ENCODE assay signal across 33 cellular contexts in the genomic region with DNA sequence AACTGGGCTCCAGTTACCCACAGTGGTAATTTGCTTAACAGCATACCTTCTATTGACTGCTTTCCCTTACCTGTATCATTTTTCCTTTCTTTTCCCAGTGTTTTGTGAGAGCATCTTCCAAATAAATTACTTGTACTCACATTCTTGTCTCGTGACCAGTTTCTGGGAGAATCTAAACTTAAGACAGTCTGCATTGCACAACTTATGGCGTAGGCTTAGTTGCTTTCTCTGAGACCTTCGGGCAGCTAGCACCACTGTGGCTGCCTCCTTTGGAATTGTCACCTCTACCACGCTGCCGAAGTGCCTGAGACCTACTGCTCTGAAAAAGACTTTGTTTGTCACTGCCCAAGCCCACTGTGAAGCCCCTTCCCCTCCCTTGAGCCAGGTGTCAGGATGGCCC.
"Had no signal": no experiment of that assay in that cellular context is flagged by ENCODE, and none has a peak within 500 bp of the region (broad histone marks: within the 10 kb centered on the region; RNA-seq: fewer than 3 reads in every experiment).

No MANE protein-coding gene starts in this region.

- H3K4me1 ChIP-seq: colonic mucosa, lower lobe of right lung, neural progenitor cell, prostate gland, sigmoid colon, testis, tibial artery, uterus had no signal

- H3K9ac ChIP-seq: neural progenitor cell had no signal

- H3K36me3 ChIP-seq: colonic mucosa, esophagus squamous epithelium, heart right ventricle, lower lobe of right lung, neural progenitor cell, prostate gland, right atrium auricular region, sigmoid colon, tibial artery, upper lobe of left lung, uterus had no signal

- H3K27me3 Mint-ChIP-seq: dendritic cell treated with granulocyte-macrophage colony-stimulating factor and Interleukin-4, amounts not matched to agents 40 ng/mL and 50 ng/mL, for 4 days; memory B cell; stimulated activated memory B cell treated with anti-CD40 and anti-IgM and Interleukin-4, amounts not matched to agents 10 μg/mL and 1 μg/mL and 100 μg/mL, for 72 hours had no signal

- DNase-seq: caudate nucleus; colonic mucosa; effector memory CD4-positive, alpha-beta T cell; erythroblast; esophagus squamous epithelium; foreskin keratinocyte; glutamatergic neuron; heart right ventricle; hippocampal formation; islet precursor cell; kidney glomerular epithelial cell; left colon; left ventricle myocardium superior; lower lobe of right lung; mucosa of descending colon; naive B cell; nucleus accumbens; sigmoid colon; stimulated activated CD4-positive, alpha-beta T cell treated with anti-CD3 and anti-CD28 coated beads, Interleukin-4, amount 100 ng/mL, for 4 hours; stimulated activated naive CD8-positive, alpha-beta T cell treated with anti-CD3 and anti-CD28 coated beads, Interleukin-15, Interleukin-2, amounts not matched to agents 100 U/mL and 50 U/mL, for 24 hours; substantia nigra; testis; tibial artery; upper lobe of left lung; uterus had no signal

- H3K9me3 ChIP-seq: colonic mucosa, esophagus squamous epithelium, heart right ventricle, lower lobe of right lung, mucosa of descending colon, prostate gland, right atrium auricular region, sigmoid colon, testis, tibial artery, upper lobe of left lung, uterus had no signal

- H3K4me3 Mint-ChIP-seq: dendritic cell treated with granulocyte-macrophage colony-stimulating factor and Interleukin-4, amounts not matched to agents 40 ng/mL and 50 ng/mL, for 4 days; memory B cell; mesothelial cell of epicardium; naive B cell; nephron; neural progenitor cell; stimulated activated memory B cell treated with anti-CD40 and anti-IgM and Interleukin-4, amounts not matched to agents 10 μg/mL and 1 μg/mL and 100 μg/mL, for 72 hours had no signal

- H3K27ac Mint-ChIP-seq: dendritic cell treated with granulocyte-macrophage colony-stimulating factor and Interleukin-4, amounts not matched to agents 40 ng/mL and 50 ng/mL, for 4 days; memory B cell; mesothelial cell of epicardium; naive B cell; nephron; neural progenitor cell; stimulated activated memory B cell treated with anti-CD40 and anti-IgM and Interleukin-4, amounts not matched to agents 10 μg/mL and 1 μg/mL and 100 μg/mL, for 72 hours had no signal

- H3K9me3 Mint-ChIP-seq: dendritic cell treated with granulocyte-macrophage colony-stimulating factor and Interleukin-4, amounts not matched to agents 40 ng/mL and 50 ng/mL, for 4 days; mesothelial cell of epicardium; nephron; neural progenitor cell had no signal

- H3K4me1 Mint-ChIP-seq: memory B cell; naive B cell; stimulated activated memory B cell treated with anti-CD40 and anti-IgM and Interleukin-4, amounts not matched to agents 10 μg/mL and 1 μg/mL and 100 μg/mL, for 72 hours had no signal

- H3K27ac ChIP-seq: colonic mucosa, esophagus squamous epithelium, foreskin keratinocyte, heart right ventricle, lower lobe of right lung, neural progenitor cell, prostate gland, right atrium auricular region, sigmoid colon, testis, tibial artery, upper lobe of left lung, uterus had no signal

- ATAC-seq: foreskin keratinocyte; left colon; lower lobe of right lung; mucosa of descending colon; stimulated activated memory B cell treated with anti-CD40 and anti-IgM and Interleukin-4, amounts not matched to agents 10 μg/mL and 1 μg/mL and 100 μg/mL, for 72 hours; stimulated activated naive CD8-positive, alpha-beta T cell treated with anti-CD3 and anti-CD28 coated beads, Interleukin-15, Interleukin-2, amounts not matched to agents 100 U/mL and 50 U/mL, for 24 hours had no signal

- H3K27me3 ChIP-seq: colonic mucosa, esophagus squamous epithelium, foreskin keratinocyte, neural progenitor cell, right atrium auricular region, sigmoid colon, testis, tibial artery, upper lobe of left lung, uterus had no signal

- H3K4me3 ChIP-seq: colonic mucosa, esophagus squamous epithelium, heart right ventricle, lower lobe of right lung, mucosa of descending colon, neural progenitor cell, prostate gland, right atrium auricular region, sigmoid colon, testis, tibial artery, upper lobe of left lung, uterus had no signal

- H3K36me3 Mint-ChIP-seq: memory B cell; mesothelial cell of epicardium; naive B cell; neural progenitor cell; stimulated activated memory B cell treated with anti-CD40 and anti-IgM and Interleukin-4, amounts not matched to agents 10 μg/mL and 1 μg/mL and 100 μg/mL, for 72 hours had no signal
